Comparison of ENCODE assay signal across 12 cellular contexts in genomic region chr16:11800385-11800718, GRCh38. TPM values are rescaled to one million over a fixed set of nuclear protein-coding genes. Genes with fewer than 3 reads are reported as not detected.
DNase-seq lines count a peak whose midpoint lies in the region; ATAC-seq and TF ChIP-seq lines count a peak whose summit lies in the region.
"Had no signal": no experiment of that assay in that cellular context is flagged by ENCODE, and none has a peak within 500 bp of the region (broad histone marks: within the 10 kb centered on the region; RNA-seq: fewer than 3 reads in every experiment).

No MANE protein-coding gene starts in this region.

- intact Hi-C loops in CD4-positive, alpha-beta T cell (cut with DNase I, micrococcal nuclease): no loop called here
- intact Hi-C loops in activated CD8-positive, alpha-beta T cell treated with anti-CD3 and anti-CD28 coated beads for 36 hours (cut with micrococcal nuclease): no loop called here

- H3K27me3 Mint-ChIP-seq in CD4-positive, alpha-beta T cell: no peaks in the 10 kb centered on the region
- H3K27me3 Mint-ChIP-seq in IgD-negative memory B cell: no peaks in the 10 kb centered on the region
- no peaks in the 10 kb centered on the region for H3K27me3 Mint-ChIP-seq in activated CD8-positive, alpha-beta T cell treated with anti-CD3 and anti-CD28 coated beads for 36 hours
- H3K27me3 Mint-ChIP-seq in naive thymus-derived CD8-positive, alpha-beta T cell: no peaks in the 10 kb centered on the region

- H3K14ac ChIP-seq in neuronal stem cell (ENCODE audit: low read length): no peak overlapping the region

- CTCF ChIA-PET in CD4-positive, alpha-beta T cell (lab: Charles Lee): no interaction called here
- CTCF ChIA-PET in activated CD8-positive, alpha-beta T cell treated with anti-CD3 and anti-CD28 coated beads for 36 hours (lab: Charles Lee): interaction anchor here (1.2 kb wide), 1 partner anchor 404 kb away, joined by 4 read pairs; no protein-coding TSS in a partner anchor

- H2BK12ac ChIP-seq in neuronal stem cell (ENCODE audit: low read length): no peak overlapping the region

- no peaks in the 10 kb centered on the region for H3K27me3 ChIP-seq in CD4-positive, alpha-beta T cell (ENCODE audit: control insufficient read depth, insufficient read depth, low read length)
- H3K27me3 ChIP-seq in neuronal stem cell (ENCODE audit: control insufficient read depth in 3 of 3, insufficient read depth in 3 of 3, low read depth in 1 of 3, low read length in 3 of 3): no peaks in the 10 kb centered on the region

- peaks cover 0 to 10% of the 10 kb centered on the region in 2 donors for H3K36me3 ChIP-seq in neuronal stem cell (replicated peaks in 1 of 2; ENCODE audit: control insufficient read depth in 2 of 2, insufficient read depth in 2 of 2, low read length in 2 of 2)

- no peaks in the 10 kb centered on the region for H3K79me1 ChIP-seq in neuronal stem cell (ENCODE audit: low read depth, low read length)

- no peak for ATAC-seq in CD4-positive, alpha-beta T cell (ENCODE audit: poor library complexity)
- ATAC-seq in activated CD8-positive, alpha-beta T cell treated with anti-CD3 and anti-CD28 coated beads for 36 hours: no peak
- ATAC-seq in naive thymus-derived CD8-positive, alpha-beta T cell: no peak
- ATAC-seq in GM19035 (IDR thresholded peaks at IDR 0.05; ENCODE audit: unreplicated experiment): no peak

- peaks cover 51% of the 10 kb centered on the region for H3K4me1 Mint-ChIP-seq in CD4-positive, alpha-beta T cell (ENCODE audit: low read depth)
- H3K4me1 Mint-ChIP-seq in IgD-negative memory B cell: peaks cover 35 to 41% (median 36%) of the 10 kb centered on the region in 3 donors
- H3K4me1 Mint-ChIP-seq in activated CD8-positive, alpha-beta T cell treated with anti-CD3 and anti-CD28 coated beads for 36 hours (ENCODE audit: low read depth): peaks cover 35% of the 10 kb centered on the region
- peaks cover 24 to 50% (median 45%) of the 10 kb centered on the region in 4 donors for H3K4me1 Mint-ChIP-seq in naive thymus-derived CD8-positive, alpha-beta T cell

- no peak overlapping the region for H3K9ac ChIP-seq in neuronal stem cell (ENCODE audit: low read depth, low read length, poor library complexity)

- H3K4me3 ChIP-seq in neuronal stem cell (ENCODE audit: low read length in 2 of 2): no peak overlapping the region
- H3K4me3 ChIP-seq: PC-9 had no signal

- H3K18ac ChIP-seq in neuronal stem cell (ENCODE audit: low read length): no peak overlapping the region

- no peak overlapping the region for H3K4ac ChIP-seq in neuronal stem cell (ENCODE audit: low read length)

- POLR2A ChIA-PET in CD4-positive, alpha-beta T cell (lab: Charles Lee): interaction anchor here (6.2 kb wide), 1 partner anchor 58 kb away, joined by 168 read pairs; the partner anchor contains the start of gene TXNDC11
- POLR2A ChIA-PET in activated CD8-positive, alpha-beta T cell treated with anti-CD3 and anti-CD28 coated beads for 36 hours (lab: Charles Lee): interaction anchor here (1.0 kb wide), 1 partner anchor 16 kb away, joined by 4 read pairs; no protein-coding TSS in a partner anchor
- POLR2A ChIA-PET in naive thymus-derived CD8-positive, alpha-beta T cell (lab: Charles Lee): interaction anchor here (1.2 to 1.6 kb wide), 2 partner anchors 10 to 58 kb away, joined by 3 to 5 read pairs; partner anchors contain the start of gene TXNDC11

- H2AK5ac ChIP-seq in neuronal stem cell (ENCODE audit: low read depth, low read length): no peak overlapping the region

- H3K4me3 Mint-ChIP-seq in CD4-positive, alpha-beta T cell: no peak overlapping the region
- H3K4me3 Mint-ChIP-seq in IgD-negative memory B cell: peak overlapping the region; percentile 48 to 99 (median 73)
- H3K4me3 Mint-ChIP-seq in activated CD8-positive, alpha-beta T cell treated with anti-CD3 and anti-CD28 coated beads for 36 hours: peak overlapping the region; percentile 89
- peak overlapping the region in 8 of 10 donors; percentile 39 to 95 (median 50) for H3K4me3 Mint-ChIP-seq in naive thymus-derived CD8-positive, alpha-beta T cell

- H4K91ac ChIP-seq in neuronal stem cell (ENCODE audit: low read depth, low read length, poor library complexity): no peak overlapping the region

- no peak overlapping the region for H3K27ac ChIP-seq in CD4-positive, alpha-beta T cell (ENCODE audit: low read depth, low read length)
- no peak overlapping the region for H3K27ac ChIP-seq in neuronal stem cell (replicated peaks; ENCODE audit: low read length)
- H3K27ac ChIP-seq: PC-9 had no signal

- peak overlapping the region; percentile 100 for H3K27ac Mint-ChIP-seq in CD4-positive, alpha-beta T cell
- peak overlapping the region in 2 of 3 donors; percentile 95 to 98 for H3K27ac Mint-ChIP-seq in IgD-negative memory B cell
- H3K27ac Mint-ChIP-seq in activated CD8-positive, alpha-beta T cell treated with anti-CD3 and anti-CD28 coated beads for 36 hours: peak overlapping the region; percentile 96
- H3K27ac Mint-ChIP-seq in naive thymus-derived CD8-positive, alpha-beta T cell: peak overlapping the region in 9 of 10 donors; percentile 62 to 100 (median 97)

- H3K9me3 ChIP-seq in CD4-positive, alpha-beta T cell (ENCODE audit: control insufficient read depth, low read length): no peaks in the 10 kb centered on the region
- no peaks in the 10 kb centered on the region for H3K9me3 ChIP-seq in neuronal stem cell (replicated peaks in 1 of 2; ENCODE audit: control insufficient read depth in 2 of 2, insufficient read depth in 1 of 2, low read depth in 1 of 2, low read length in 2 of 2)

- peaks cover 24% of the 10 kb centered on the region for H3K36me3 Mint-ChIP-seq in CD4-positive, alpha-beta T cell (ENCODE audit: low read depth)
- H3K36me3 Mint-ChIP-seq in IgD-negative memory B cell: no peaks in the 10 kb centered on the region
- H3K36me3 Mint-ChIP-seq in activated CD8-positive, alpha-beta T cell treated with anti-CD3 and anti-CD28 coated beads for 36 hours (ENCODE audit: low read depth): peaks cover 11% of the 10 kb centered on the region
- no peaks in the 10 kb centered on the region for H3K36me3 Mint-ChIP-seq in naive thymus-derived CD8-positive, alpha-beta T cell

- no peak overlapping the region for H2BK120ac ChIP-seq in neuronal stem cell (ENCODE audit: low read depth, low read length)

- WGBS in neuronal stem cell (ENCODE audit: extremely low coverage in 2 of 2, insufficient read length in 2 of 2, insufficient replicate concordance in 1 of 2), 2 donors: no CpG with 5 or more reads among the region's 3 CpGs

- H3K4me2 ChIP-seq in neuronal stem cell (ENCODE audit: insufficient read depth, low read length, poor library complexity, severe bottlenecking): no peak overlapping the region
- H3K4me2 ChIP-seq: PC-9 had no signal

- H3K9me3 Mint-ChIP-seq in CD4-positive, alpha-beta T cell: no peaks in the 10 kb centered on the region
- no peaks in the 10 kb centered on the region for H3K9me3 Mint-ChIP-seq in IgD-negative memory B cell
- H3K9me3 Mint-ChIP-seq in activated CD8-positive, alpha-beta T cell treated with anti-CD3 and anti-CD28 coated beads for 36 hours: no peaks in the 10 kb centered on the region
- no peaks in the 10 kb centered on the region for H3K9me3 Mint-ChIP-seq in naive thymus-derived CD8-positive, alpha-beta T cell

- no peak overlapping the region for H2BK5ac ChIP-seq in neuronal stem cell (ENCODE audit: low read length)

- DNase-seq in CD4-positive, alpha-beta T cell: no peak
- DNase-seq in activated CD8-positive, alpha-beta T cell treated with anti-CD3 and anti-CD28 coated beads for 36 hours: no peak
- DNase-seq in naive thymus-derived CD8-positive, alpha-beta T cell: no peak
- DNase-seq in neuronal stem cell (ENCODE audit: low spot score): no peak
- DNase-seq in DMS 273 (lab: John Stamatoyannopoulos, UW; ENCODE audit: unreplicated experiment): no peak
- DNase-seq in OCI-M1 (lab: John Stamatoyannopoulos, UW): no peak
- DNase-seq: amygdala, NCI-H1048, nucleus accumbens, PC-9 had no signal

- H3K23ac ChIP-seq in neuronal stem cell (ENCODE audit: low read depth, low read length, poor library complexity): no peak overlapping the region

- no peak for TF ChIP-seq CTCF in CD4-positive, alpha-beta T cell (IDR thresholded peaks at IDR 0.05)
- no peak for TF ChIP-seq CTCF in activated CD8-positive, alpha-beta T cell treated with anti-CD3 and anti-CD28 coated beads for 36 hours (IDR thresholded peaks at IDR 0.05)

- no peak overlapping the region for H2AFZ ChIP-seq in neuronal stem cell (ENCODE audit: low read length)
- H2AFZ ChIP-seq: PC-9 had no signal

- H4K8ac ChIP-seq in neuronal stem cell (ENCODE audit: low read depth, low read length): no peak overlapping the region

- peaks cover 5 to 17% of the 10 kb centered on the region in 2 donors for H3K4me1 ChIP-seq in neuronal stem cell (ENCODE audit: control insufficient read depth in 2 of 2, insufficient read depth in 1 of 2, low read depth in 1 of 2, low read length in 2 of 2)

- no peak overlapping the region for H2BK15ac ChIP-seq in neuronal stem cell (ENCODE audit: low read length)

RNA-seq across cellular contexts. Expression of gene ZC3H7A, which starts 3.3 kb away (rescaled TPM):
- total RNA-seq in CD4-positive, alpha-beta T cell: 100 to 1,000 TPM; 131 to 143 TPM
- 37.5 TPM for polyA plus RNA-seq in IgD-negative memory B cell
- 10 to 100 TPM; 62.3 to 67.8 TPM for total RNA-seq in activated CD8-positive, alpha-beta T cell treated with anti-CD3 and anti-CD28 coated beads for 36 hours
- total RNA-seq in naive thymus-derived CD8-positive, alpha-beta T cell: 10 to 100 TPM; 71.0 to 72.2 TPM
- polyA plus RNA-seq in naive thymus-derived CD8-positive, alpha-beta T cell: 10 to 100 TPM; 29.7 to 35.1 (median 32.3) TPM
- polyA plus RNA-seq in neuronal stem cell (2013, experiment 1 of 2): 36.2 TPM
- polyA plus RNA-seq in neuronal stem cell (2013, experiment 2 of 2): 34.1 TPM

RNA-seq across cellular contexts. Expression of gene RSL1D1, which starts 51.0 kb away (rescaled TPM):
- 100 to 1,000 TPM; 224 to 237 TPM for total RNA-seq in CD4-positive, alpha-beta T cell
- 307 TPM for polyA plus RNA-seq in IgD-negative memory B cell
- 100 to 1,000 TPM; 344 TPM for total RNA-seq in activated CD8-positive, alpha-beta T cell treated with anti-CD3 and anti-CD28 coated beads for 36 hours
- 100 to 1,000 TPM; 238 to 252 TPM for total RNA-seq in naive thymus-derived CD8-positive, alpha-beta T cell
- 100 to 1,000 TPM; 256 to 353 (median 337) TPM for polyA plus RNA-seq in naive thymus-derived CD8-positive, alpha-beta T cell
- 202 TPM for polyA plus RNA-seq in neuronal stem cell (2013, experiment 1 of 2)
- polyA plus RNA-seq in neuronal stem cell (2013, experiment 2 of 2): 204 TPM

RNA-seq across cellular contexts. Expression of gene TXNDC11, which starts 57.7 kb away (rescaled TPM):
- 100 to 1,000 TPM; 111 to 112 TPM for total RNA-seq in CD4-positive, alpha-beta T cell
- 78.0 TPM for polyA plus RNA-seq in IgD-negative memory B cell
- total RNA-seq in activated CD8-positive, alpha-beta T cell treated with anti-CD3 and anti-CD28 coated beads for 36 hours: 10 to 100 TPM; 21.7 to 24.4 TPM
- 10 to 100 TPM; 35.3 to 41.8 TPM for total RNA-seq in naive thymus-derived CD8-positive, alpha-beta T cell
- polyA plus RNA-seq in naive thymus-derived CD8-positive, alpha-beta T cell: 10 to 100 TPM; 31.8 to 46.8 (median 35.4) TPM
- 11.9 TPM for polyA plus RNA-seq in neuronal stem cell (2013, experiment 1 of 2)
- 12.0 TPM for polyA plus RNA-seq in neuronal stem cell (2013, experiment 2 of 2)
